ENCODE assay signal across 25 cellular contexts in the genomic region with DNA sequence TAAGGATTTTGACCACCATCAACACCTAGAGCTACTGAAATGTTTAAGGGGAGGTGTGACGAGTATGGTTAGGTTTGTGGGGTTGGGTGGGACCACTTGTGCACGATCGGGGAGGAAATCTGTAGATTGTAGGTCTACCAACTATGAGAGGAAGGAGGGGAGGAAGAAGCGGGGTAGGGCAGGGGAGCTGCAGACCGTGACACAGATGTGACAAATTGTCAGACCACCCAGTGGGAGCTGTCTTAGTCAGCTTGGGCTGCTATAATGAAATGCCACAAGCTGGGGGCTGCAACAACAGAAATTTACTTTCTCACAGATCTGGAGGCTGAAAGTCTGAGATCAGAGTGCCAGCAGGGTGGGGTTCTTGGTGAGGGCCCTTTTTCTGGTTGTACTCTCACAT.
"Had no signal": no experiment of that assay in that cellular context is flagged by ENCODE, and none has a peak within 500 bp of the region (broad histone marks: within the 10 kb centered on the region; RNA-seq: fewer than 3 reads in every experiment).

No MANE protein-coding gene starts in this region.

- H3K9ac ChIP-seq: parathyroid adenoma had no signal

- H3K9me3 Mint-ChIP-seq: naive thymus-derived CD4-positive, alpha-beta T cell had no signal

- H3K27me3 ChIP-seq: dorsolateral prefrontal cortex, gastrocnemius medialis, right atrium auricular region, thyroid gland, vagina had no signal

- H3K27ac Mint-ChIP-seq: progenitor cell of endocrine pancreas had no signal

- H3K27ac ChIP-seq: dorsolateral prefrontal cortex, gastrocnemius medialis, parathyroid adenoma, right atrium auricular region, stomach, thyroid gland, vagina had no signal

- H3K4me2 ChIP-seq: smooth muscle cell had no signal

- DNase-seq: cerebellar nuclear complex; dorsolateral prefrontal cortex; effector CD4-positive, alpha-beta T cell; foreskin fibroblast; gastrocnemius medialis; glutamatergic neuron; mesenchymal stem cell; midbrain; naive thymus-derived CD4-positive, alpha-beta T cell; stimulated activated CD4-positive, alpha-beta T cell treated with anti-CD3 and anti-CD28 coated beads, Interleukin-12 subunit alpha, Interleukin-12 subunit beta, amount 100 ng/mL, for 4 hours; stimulated activated CD4-positive, alpha-beta T cell treated with anti-CD3 and anti-CD28 coated beads, Interleukin-1b, Interleukin-23, amount 100 ng/mL, for 48 hours; stimulated activated CD4-positive, alpha-beta T cell treated with anti-CD3 and anti-CD28 coated beads, Interleukin-4, amount 100 ng/mL, for 1 hour; stimulated activated CD8-positive, alpha-beta memory T cell treated with anti-CD3 and anti-CD28 coated beads, Interleukin-4, amount 100 ng/mL, for 48 hours; stimulated activated naive CD4-positive, alpha-beta T cell treated with Interleukin-2 at 50 U/mL for 16 hours; stomach; thyroid gland; trophoblast cell had no signal

- H3K9me3 ChIP-seq: gastrocnemius medialis, right atrium auricular region, stomach, thyroid gland, vagina had no signal

- H3K36me3 ChIP-seq: gastrocnemius medialis, right atrium auricular region, stomach, thyroid gland, vagina had no signal

- H3K36me3 Mint-ChIP-seq: naive thymus-derived CD4-positive, alpha-beta T cell had no signal

- H3K4me1 ChIP-seq: parathyroid adenoma, stomach, thyroid gland had no signal

- ATAC-seq: gastrocnemius medialis; left lobe of liver; naive thymus-derived CD4-positive, alpha-beta T cell; sciatic nerve had no signal

- H3K4me3 Mint-ChIP-seq: naive thymus-derived CD4-positive, alpha-beta T cell had no signal

- H3K4me3 ChIP-seq: dorsolateral prefrontal cortex, gastrocnemius medialis, lung, right atrium auricular region, smooth muscle cell, stomach, thyroid gland, vagina had no signal
